15 cellular contexts compared by ENCODE assay signal in genomic region chr18:77811510-77811909, GRCh38.
DNase-seq lines count a peak whose midpoint lies in the region; ATAC-seq and TF ChIP-seq lines count a peak whose summit lies in the region.
"Had no signal": no experiment of that assay in that cellular context is flagged by ENCODE, and none has a peak within 500 bp of the region (broad histone marks: within the 10 kb centered on the region; RNA-seq: fewer than 3 reads in every experiment).

No MANE protein-coding gene starts in this region.

- no peak overlapping the region for H3K4me2 ChIP-seq in neuronal stem cell (ENCODE audit: insufficient read depth, low read length, poor library complexity, severe bottlenecking)

- H3K27me3 ChIP-seq in neuronal stem cell (ENCODE audit: control insufficient read depth in 3 of 3, insufficient read depth in 3 of 3, low read depth in 1 of 3, low read length in 3 of 3), result no peaks in the 10 kb centered on the region
- no peaks in the 10 kb centered on the region for H3K27me3 ChIP-seq in effector memory CD4-positive, alpha-beta T cell (replicated peaks; ENCODE audit: control insufficient read depth, insufficient read depth, low read length, poor library complexity, severe bottlenecking)

- no peak overlapping the region for H3K4me3 ChIP-seq in epithelial cell of esophagus (ENCODE audit: low read length)
- no peak overlapping the region for H3K4me3 ChIP-seq in neuronal stem cell (ENCODE audit: low read length in 2 of 2)
- no peak overlapping the region for H3K4me3 ChIP-seq in effector memory CD4-positive, alpha-beta T cell (ENCODE audit: insufficient read depth, low read depth, low read length, poor library complexity, severe bottlenecking)
- H3K4me3 ChIP-seq: esophagus muscularis mucosa, left ventricle myocardium inferior had no signal

- H3K14ac ChIP-seq in neuronal stem cell (ENCODE audit: low read length), result no peak overlapping the region

- peaks cover 0 to 5% of the 10 kb centered on the region in 2 donors for H3K9me3 ChIP-seq in neuronal stem cell (replicated peaks in 1 of 2; ENCODE audit: control insufficient read depth in 2 of 2, insufficient read depth in 1 of 2, low read depth in 1 of 2, low read length in 2 of 2)
- H3K9me3 ChIP-seq in effector memory CD4-positive, alpha-beta T cell (ENCODE audit: control insufficient read depth, low read length), result no peaks in the 10 kb centered on the region

- no peak overlapping the region for H2BK15ac ChIP-seq in neuronal stem cell (ENCODE audit: low read length)

- no peak overlapping the region for H3K23ac ChIP-seq in neuronal stem cell (ENCODE audit: low read depth, low read length, poor library complexity)

- no CpG with 5 or more reads among the region's 4 CpGs for WGBS in neuronal stem cell (ENCODE audit: extremely low coverage in 2 of 2, insufficient read length in 2 of 2, insufficient replicate concordance in 1 of 2), 2 donors

- DNase-seq in DMS153 treated with DMSO at 0.1 percent for 48 hours (lab: John Stamatoyannopoulos, UW; ENCODE audit: unreplicated experiment), result peak; percentile 90
- DNase-seq in NCI-H1417 treated with DMSO at 0.1 percent for 48 hours (lab: John Stamatoyannopoulos, UW), result peak; percentile 95
- peak; percentile 72 for DNase-seq in NCI-H774 (lab: John Stamatoyannopoulos, UW)
- peak; percentile 20 for DNase-seq in epithelial cell of esophagus (ENCODE audit: low read depth)
- no peak for DNase-seq in neuronal stem cell (ENCODE audit: low spot score)
- DNase-seq in effector memory CD4-positive, alpha-beta T cell, result no peak
- no peak for DNase-seq in stimulated activated CD4-positive, alpha-beta T cell treated with anti-CD3 and anti-CD28 coated beads, Interleukin-4, amount 100 ng/mL, for 24 hours
- DNase-seq: activated B cell treated with CpG ODN at 0.5 μM for 24 hours; activated naive CD8-positive, alpha-beta T cell treated with anti-CD3 and anti-CD28 coated beads for 36 hours; Karpas-422; left ventricle myocardium inferior; naive thymus-derived CD8-positive, alpha-beta T cell; stimulated activated CD4-positive, alpha-beta T cell treated with anti-CD3 and anti-CD28 coated beads, Interleukin-1b, Interleukin-23, amount 100 ng/mL, for 48 hours had no signal

- no peak overlapping the region for H2AK5ac ChIP-seq in neuronal stem cell (ENCODE audit: low read depth, low read length)

- no peak for ATAC-seq in HG03135 (IDR thresholded peaks at IDR 0.05; ENCODE audit: unreplicated experiment)
- ATAC-seq: naive thymus-derived CD8-positive, alpha-beta T cell had no signal

- H3K4ac ChIP-seq in neuronal stem cell (ENCODE audit: low read length), result no peak overlapping the region

- no peak for TF ChIP-seq CTCF in epithelial cell of esophagus (IDR thresholded peaks at IDR 0.05; ENCODE audit: insufficient read depth, low read depth, low read length, missing control alignments)

- no peak overlapping the region for H4K91ac ChIP-seq in neuronal stem cell (ENCODE audit: low read depth, low read length, poor library complexity)

- H2AFZ ChIP-seq in neuronal stem cell (ENCODE audit: low read length), result no peak overlapping the region

- no peak overlapping the region for H4K8ac ChIP-seq in neuronal stem cell (ENCODE audit: low read depth, low read length)

- H3K36me3 ChIP-seq in neuronal stem cell (replicated peaks in 1 of 2; ENCODE audit: control insufficient read depth in 2 of 2, insufficient read depth in 2 of 2, low read length in 2 of 2), result peaks cover 0 to 2% of the 10 kb centered on the region in 2 donors
- H3K36me3 ChIP-seq in effector memory CD4-positive, alpha-beta T cell (ENCODE audit: control insufficient read depth, insufficient read depth, low read length), result no peaks in the 10 kb centered on the region
- H3K36me3 ChIP-seq: esophagus muscularis mucosa, left ventricle myocardium inferior had no signal

- H2BK120ac ChIP-seq in neuronal stem cell (ENCODE audit: low read depth, low read length), result no peak overlapping the region

- H3K79me1 ChIP-seq in neuronal stem cell (ENCODE audit: low read depth, low read length), result no peaks in the 10 kb centered on the region

- no peak overlapping the region for H3K18ac ChIP-seq in neuronal stem cell (ENCODE audit: low read length)

- no peak overlapping the region for H2BK5ac ChIP-seq in neuronal stem cell (ENCODE audit: low read length)

- peaks cover 0 to 1% of the 10 kb centered on the region in 2 donors for H3K4me1 ChIP-seq in neuronal stem cell (ENCODE audit: control insufficient read depth in 2 of 2, insufficient read depth in 1 of 2, low read depth in 1 of 2, low read length in 2 of 2)
- H3K4me1 ChIP-seq in effector memory CD4-positive, alpha-beta T cell (ENCODE audit: control insufficient read depth, insufficient read depth, low read length, poor library complexity, severe bottlenecking), result no peaks in the 10 kb centered on the region
- H3K4me1 ChIP-seq: esophagus muscularis mucosa, left ventricle myocardium inferior had no signal

- H3K9ac ChIP-seq in neuronal stem cell (ENCODE audit: low read depth, low read length, poor library complexity), result no peak overlapping the region

- no peak overlapping the region for H3K27ac ChIP-seq in neuronal stem cell (replicated peaks; ENCODE audit: low read length)
- no peak overlapping the region for H3K27ac ChIP-seq in effector memory CD4-positive, alpha-beta T cell (ENCODE audit: insufficient read depth, low read length, poor library complexity, severe bottlenecking)
- H3K27ac ChIP-seq: esophagus muscularis mucosa, left ventricle myocardium inferior had no signal

- H2BK12ac ChIP-seq in neuronal stem cell (ENCODE audit: low read length), result no peak overlapping the region

Comparison
In these comparisons a context has a peak if more than half of its experiments do, and no peak if none do; other contexts are left out.
1. DNase-seq: peak in DMS153 treated with DMSO at 0.1 percent for 48 hours (single experiment), NCI-H1417 treated with DMSO at 0.1 percent for 48 hours (single experiment), NCI-H774 (single experiment) and epithelial cell of esophagus (single experiment); none in neuronal stem cell (single experiment), effector memory CD4-positive, alpha-beta T cell (0 of 3) and stimulated activated CD4-positive, alpha-beta T cell treated with anti-CD3 and anti-CD28 coated beads, Interleukin-4, amount 100 ng/mL, for 24 hours (single experiment).